1 cellular context compared by ENCODE assay signal in the genomic region with DNA sequence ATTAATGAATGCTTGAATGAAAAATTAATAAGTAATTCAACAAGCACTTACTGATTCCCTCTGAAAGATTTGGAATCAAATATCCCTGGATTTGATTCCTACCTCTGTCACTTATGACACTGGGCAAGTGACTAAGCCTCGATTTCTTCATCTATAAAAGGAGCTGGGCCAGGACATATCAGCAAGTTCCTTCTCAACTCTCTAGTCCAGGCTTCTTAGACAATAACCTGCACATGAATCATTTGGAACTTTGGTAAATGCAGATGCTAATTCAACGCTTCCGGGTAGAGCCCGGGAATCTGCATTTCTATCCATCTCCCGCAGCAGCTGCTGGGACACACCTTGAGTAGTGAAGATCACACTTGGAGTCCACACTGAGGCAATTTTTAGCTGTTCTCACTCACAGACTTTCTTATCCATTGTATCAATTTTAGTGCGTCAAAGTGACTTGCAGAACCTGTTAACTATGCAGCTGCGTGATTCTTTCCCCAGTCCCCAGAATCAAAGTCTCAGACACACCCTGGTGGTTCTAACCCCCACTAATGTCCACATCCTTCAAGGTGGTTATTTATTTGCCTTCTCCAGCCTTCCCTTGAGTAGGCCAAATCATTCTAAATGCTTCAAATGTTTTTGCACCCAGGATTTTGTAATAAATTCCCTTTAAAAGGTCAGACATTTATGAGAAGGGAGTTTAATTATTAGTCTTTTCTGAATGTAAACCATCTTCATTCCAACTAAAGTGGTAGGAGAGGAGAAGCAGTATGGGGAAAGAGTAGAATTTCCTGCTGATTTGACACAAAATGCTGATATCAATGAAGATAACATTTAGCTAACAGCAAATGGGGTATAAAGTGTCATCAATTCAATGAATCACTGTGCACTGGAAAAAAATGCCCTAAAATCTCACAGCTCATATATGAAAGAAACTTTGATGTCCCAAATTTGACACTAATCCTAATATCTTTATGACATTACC.
TF ChIP-seq lines count a peak whose summit lies in the region.

No MANE protein-coding gene starts in this region.

TF ChIP-seq in IMR-90, 13 proteins besides CTCF, POLR2A, EP300 and RAD21:
- TF ChIP-seq MAZ (IDR thresholded peaks at IDR 0.05; ENCODE audit: borderline replicate concordance, low read depth, low read length) (no peak), SMC3 (IDR thresholded peaks at IDR 0.05; ENCODE audit: low read depth, low read length) (no peak), MAFK (IDR thresholded peaks at IDR 0.05; ENCODE audit: low read depth, low read length) (peak; percentile 80), CEBPB (IDR thresholded peaks at IDR 0.05; ENCODE audit: low read depth, low read length) (no peak)
